In the genomic region with DNA sequence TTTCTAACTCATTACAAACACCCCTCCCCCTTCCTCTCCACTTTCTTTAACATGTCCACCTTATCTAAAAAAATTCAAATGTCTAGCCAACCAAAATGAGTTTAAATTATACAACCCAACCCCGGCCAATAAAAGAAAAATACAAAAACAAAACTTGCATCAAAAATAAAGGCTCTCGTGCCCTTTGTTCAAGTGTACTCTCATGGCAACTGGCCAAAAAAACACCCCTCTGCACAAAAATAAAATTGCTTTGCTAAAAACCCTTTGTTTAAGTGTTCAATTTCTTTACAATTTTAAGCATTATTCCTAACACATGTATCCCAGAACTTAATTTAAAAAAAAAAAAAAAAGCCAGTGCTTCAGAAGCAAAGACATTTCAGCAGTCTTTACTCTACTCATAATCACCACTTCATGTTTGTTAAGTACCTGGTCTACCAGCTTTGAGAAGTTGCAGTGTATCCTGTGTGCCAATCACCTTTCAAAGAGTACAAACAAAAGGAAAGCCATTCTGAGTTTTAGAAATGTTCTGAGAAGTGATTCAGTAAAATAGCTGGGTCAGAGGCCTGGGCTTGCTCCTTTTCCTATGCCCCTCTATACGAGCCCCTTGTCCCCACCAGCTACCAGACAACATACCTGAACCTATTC, we compare ENCODE assay signal across 2 cellular contexts.
TF ChIP-seq lines count a peak whose summit lies in the region.

No MANE protein-coding gene starts in this region.

TF ChIP-seq in GM23338, 12 proteins besides CTCF, POLR2A, EP300 and RAD21 (continued from another document):
- TF ChIP-seq, protein P1, sequence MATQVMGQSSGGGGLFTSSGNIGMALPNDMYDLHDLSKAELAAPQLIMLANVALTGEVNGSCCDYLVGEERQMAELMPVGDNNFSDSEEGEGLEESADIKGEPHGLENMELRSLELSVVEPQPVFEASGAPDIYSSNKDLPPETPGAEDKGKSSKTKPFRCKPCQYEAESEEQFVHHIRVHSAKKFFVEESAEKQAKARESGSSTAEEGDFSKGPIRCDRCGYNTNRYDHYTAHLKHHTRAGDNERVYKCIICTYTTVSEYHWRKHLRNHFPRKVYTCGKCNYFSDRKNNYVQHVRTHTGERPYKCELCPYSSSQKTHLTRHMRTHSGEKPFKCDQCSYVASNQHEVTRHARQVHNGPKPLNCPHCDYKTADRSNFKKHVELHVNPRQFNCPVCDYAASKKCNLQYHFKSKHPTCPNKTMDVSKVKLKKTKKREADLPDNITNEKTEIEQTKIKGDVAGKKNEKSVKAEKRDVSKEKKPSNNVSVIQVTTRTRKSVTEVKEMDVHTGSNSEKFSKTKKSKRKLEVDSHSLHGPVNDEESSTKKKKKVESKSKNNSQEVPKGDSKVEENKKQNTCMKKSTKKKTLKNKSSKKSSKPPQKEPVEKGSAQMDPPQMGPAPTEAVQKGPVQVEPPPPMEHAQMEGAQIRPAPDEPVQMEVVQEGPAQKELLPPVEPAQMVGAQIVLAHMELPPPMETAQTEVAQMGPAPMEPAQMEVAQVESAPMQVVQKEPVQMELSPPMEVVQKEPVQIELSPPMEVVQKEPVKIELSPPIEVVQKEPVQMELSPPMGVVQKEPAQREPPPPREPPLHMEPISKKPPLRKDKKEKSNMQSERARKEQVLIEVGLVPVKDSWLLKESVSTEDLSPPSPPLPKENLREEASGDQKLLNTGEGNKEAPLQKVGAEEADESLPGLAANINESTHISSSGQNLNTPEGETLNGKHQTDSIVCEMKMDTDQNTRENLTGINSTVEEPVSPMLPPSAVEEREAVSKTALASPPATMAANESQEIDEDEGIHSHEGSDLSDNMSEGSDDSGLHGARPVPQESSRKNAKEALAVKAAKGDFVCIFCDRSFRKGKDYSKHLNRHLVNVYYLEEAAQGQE (IDR thresholded peaks at IDR 0.05; ENCODE audit: unreplicated experiment) = no peak
- no peak for TF ChIP-seq JUNB (IDR thresholded peaks at IDR 0.05; ENCODE audit: unreplicated experiment)
- TF ChIP-seq, protein P2, sequence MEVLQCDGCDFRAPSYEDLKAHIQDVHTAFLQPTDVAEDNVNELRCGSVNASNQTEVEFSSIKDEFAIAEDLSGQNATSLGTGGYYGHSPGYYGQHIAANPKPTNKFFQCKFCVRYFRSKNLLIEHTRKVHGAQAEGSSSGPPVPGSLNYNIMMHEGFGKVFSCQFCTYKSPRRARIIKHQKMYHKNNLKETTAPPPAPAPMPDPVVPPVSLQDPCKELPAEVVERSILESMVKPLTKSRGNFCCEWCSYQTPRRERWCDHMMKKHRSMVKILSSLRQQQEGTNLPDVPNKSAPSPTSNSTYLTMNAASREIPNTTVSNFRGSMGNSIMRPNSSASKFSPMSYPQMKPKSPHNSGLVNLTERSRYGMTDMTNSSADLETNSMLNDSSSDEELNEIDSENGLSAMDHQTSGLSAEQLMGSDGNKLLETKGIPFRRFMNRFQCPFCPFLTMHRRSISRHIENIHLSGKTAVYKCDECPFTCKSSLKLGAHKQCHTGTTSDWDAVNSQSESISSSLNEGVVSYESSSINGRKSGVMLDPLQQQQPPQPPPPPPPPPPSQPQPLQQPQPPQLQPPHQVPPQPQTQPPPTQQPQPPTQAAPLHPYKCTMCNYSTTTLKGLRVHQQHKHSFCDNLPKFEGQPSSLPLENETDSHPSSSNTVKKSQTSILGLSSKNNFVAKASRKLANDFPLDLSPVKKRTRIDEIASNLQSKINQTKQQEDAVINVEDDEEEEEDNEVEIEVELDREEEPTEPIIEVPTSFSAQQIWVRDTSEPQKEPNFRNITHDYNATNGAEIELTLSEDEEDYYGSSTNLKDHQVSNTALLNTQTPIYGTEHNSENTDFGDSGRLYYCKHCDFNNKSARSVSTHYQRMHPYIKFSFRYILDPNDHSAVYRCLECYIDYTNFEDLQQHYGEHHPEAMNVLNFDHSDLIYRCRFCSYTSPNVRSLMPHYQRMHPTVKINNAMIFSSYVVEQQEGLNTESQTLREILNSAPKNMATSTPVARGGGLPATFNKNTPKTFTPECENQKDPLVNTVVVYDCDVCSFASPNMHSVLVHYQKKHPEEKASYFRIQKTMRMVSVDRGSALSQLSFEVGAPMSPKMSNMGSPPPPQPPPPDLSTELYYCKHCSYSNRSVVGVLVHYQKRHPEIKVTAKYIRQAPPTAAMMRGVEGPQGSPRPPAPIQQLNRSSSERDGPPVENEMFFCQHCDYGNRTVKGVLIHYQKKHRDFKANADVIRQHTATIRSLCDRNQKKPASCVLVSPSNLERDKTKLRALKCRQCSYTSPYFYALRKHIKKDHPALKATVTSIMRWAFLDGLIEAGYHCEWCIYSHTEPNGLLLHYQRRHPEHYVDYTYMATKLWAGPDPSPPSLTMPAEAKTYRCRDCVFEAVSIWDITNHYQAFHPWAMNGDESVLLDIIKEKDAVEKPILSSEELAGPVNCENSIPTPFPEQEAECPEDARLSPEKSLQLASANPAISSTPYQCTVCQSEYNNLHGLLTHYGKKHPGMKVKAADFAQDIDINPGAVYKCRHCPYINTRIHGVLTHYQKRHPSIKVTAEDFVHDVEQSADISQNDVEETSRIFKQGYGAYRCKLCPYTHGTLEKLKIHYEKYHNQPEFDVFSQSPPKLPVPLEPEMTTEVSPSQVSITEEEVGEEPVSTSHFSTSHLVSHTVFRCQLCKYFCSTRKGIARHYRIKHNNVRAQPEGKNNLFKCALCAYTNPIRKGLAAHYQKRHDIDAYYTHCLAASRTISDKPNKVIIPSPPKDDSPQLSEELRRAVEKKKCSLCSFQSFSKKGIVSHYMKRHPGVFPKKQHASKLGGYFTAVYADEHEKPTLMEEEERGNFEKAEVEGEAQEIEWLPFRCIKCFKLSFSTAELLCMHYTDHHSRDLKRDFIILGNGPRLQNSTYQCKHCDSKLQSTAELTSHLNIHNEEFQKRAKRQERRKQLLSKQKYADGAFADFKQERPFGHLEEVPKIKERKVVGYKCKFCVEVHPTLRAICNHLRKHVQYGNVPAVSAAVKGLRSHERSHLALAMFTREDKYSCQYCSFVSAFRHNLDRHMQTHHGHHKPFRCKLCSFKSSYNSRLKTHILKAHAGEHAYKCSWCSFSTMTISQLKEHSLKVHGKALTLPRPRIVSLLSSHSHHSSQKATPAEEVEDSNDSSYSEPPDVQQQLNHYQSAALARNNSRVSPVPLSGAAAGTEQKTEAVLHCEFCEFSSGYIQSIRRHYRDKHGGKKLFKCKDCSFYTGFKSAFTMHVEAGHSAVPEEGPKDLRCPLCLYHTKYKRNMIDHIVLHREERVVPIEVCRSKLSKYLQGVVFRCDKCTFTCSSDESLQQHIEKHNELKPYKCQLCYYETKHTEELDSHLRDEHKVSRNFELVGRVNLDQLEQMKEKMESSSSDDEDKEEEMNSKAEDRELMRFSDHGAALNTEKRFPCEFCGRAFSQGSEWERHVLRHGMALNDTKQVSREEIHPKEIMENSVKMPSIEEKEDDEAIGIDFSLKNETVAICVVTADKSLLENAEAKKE (CRISPR knock-in tag; IDR thresholded peaks at IDR 0.05) = no peak
- no peak for TF ChIP-seq ZNF114 (CRISPR knock-in tag; IDR thresholded peaks at IDR 0.05)
- no peak for TF ChIP-seq EZH2 (IDR thresholded peaks at IDR 0.05; ENCODE audit: low read depth, unreplicated experiment)
- no peak for TF ChIP-seq POLR2AphosphoS5 (IDR thresholded peaks at IDR 0.05; ENCODE audit: low read depth)
- no peak for TF ChIP-seq NANOG (IDR thresholded peaks at IDR 0.05; ENCODE audit: borderline replicate concordance)

TF ChIP-seq in WTC11, 78 proteins besides CTCF, POLR2A, EP300 and RAD21 (continued from another document):
- TF ChIP-seq, protein P3, sequence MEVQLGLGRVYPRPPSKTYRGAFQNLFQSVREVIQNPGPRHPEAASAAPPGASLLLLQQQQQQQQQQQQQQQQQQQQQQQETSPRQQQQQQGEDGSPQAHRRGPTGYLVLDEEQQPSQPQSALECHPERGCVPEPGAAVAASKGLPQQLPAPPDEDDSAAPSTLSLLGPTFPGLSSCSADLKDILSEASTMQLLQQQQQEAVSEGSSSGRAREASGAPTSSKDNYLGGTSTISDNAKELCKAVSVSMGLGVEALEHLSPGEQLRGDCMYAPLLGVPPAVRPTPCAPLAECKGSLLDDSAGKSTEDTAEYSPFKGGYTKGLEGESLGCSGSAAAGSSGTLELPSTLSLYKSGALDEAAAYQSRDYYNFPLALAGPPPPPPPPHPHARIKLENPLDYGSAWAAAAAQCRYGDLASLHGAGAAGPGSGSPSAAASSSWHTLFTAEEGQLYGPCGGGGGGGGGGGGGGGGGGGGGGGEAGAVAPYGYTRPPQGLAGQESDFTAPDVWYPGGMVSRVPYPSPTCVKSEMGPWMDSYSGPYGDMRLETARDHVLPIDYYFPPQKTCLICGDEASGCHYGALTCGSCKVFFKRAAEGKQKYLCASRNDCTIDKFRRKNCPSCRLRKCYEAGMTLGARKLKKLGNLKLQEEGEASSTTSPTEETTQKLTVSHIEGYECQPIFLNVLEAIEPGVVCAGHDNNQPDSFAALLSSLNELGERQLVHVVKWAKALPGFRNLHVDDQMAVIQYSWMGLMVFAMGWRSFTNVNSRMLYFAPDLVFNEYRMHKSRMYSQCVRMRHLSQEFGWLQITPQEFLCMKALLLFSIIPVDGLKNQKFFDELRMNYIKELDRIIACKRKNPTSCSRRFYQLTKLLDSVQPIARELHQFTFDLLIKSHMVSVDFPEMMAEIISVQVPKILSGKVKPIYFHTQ (CRISPR knock-in tag; IDR thresholded peaks at IDR 0.05) = no peak
- no peak for TF ChIP-seq JAZF1 (CRISPR knock-in tag; IDR thresholded peaks at IDR 0.05)
- no peak for TF ChIP-seq ETV6 (CRISPR knock-in tag; IDR thresholded peaks at IDR 0.05)
- no peak for TF ChIP-seq NR3C1 (CRISPR knock-in tag; conservative IDR thresholded peaks at IDR 0.05; ENCODE audit: low read depth)
- TF ChIP-seq, protein P4, sequence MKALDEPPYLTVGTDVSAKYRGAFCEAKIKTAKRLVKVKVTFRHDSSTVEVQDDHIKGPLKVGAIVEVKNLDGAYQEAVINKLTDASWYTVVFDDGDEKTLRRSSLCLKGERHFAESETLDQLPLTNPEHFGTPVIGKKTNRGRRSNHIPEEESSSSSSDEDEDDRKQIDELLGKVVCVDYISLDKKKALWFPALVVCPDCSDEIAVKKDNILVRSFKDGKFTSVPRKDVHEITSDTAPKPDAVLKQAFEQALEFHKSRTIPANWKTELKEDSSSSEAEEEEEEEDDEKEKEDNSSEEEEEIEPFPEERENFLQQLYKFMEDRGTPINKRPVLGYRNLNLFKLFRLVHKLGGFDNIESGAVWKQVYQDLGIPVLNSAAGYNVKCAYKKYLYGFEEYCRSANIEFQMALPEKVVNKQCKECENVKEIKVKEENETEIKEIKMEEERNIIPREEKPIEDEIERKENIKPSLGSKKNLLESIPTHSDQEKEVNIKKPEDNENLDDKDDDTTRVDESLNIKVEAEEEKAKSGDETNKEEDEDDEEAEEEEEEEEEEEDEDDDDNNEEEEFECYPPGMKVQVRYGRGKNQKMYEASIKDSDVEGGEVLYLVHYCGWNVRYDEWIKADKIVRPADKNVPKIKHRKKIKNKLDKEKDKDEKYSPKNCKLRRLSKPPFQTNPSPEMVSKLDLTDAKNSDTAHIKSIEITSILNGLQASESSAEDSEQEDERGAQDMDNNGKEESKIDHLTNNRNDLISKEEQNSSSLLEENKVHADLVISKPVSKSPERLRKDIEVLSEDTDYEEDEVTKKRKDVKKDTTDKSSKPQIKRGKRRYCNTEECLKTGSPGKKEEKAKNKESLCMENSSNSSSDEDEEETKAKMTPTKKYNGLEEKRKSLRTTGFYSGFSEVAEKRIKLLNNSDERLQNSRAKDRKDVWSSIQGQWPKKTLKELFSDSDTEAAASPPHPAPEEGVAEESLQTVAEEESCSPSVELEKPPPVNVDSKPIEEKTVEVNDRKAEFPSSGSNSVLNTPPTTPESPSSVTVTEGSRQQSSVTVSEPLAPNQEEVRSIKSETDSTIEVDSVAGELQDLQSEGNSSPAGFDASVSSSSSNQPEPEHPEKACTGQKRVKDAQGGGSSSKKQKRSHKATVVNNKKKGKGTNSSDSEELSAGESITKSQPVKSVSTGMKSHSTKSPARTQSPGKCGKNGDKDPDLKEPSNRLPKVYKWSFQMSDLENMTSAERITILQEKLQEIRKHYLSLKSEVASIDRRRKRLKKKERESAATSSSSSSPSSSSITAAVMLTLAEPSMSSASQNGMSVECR (CRISPR knock-in tag; IDR thresholded peaks at IDR 0.05; ENCODE audit: borderline replicate concordance) = no peak
- TF ChIP-seq NFE2L1 (CRISPR knock-in tag; IDR thresholded peaks at IDR 0.05) = no peak
TF ChIP-seq in WTC11: peak in this region for 0.
